8 cellular contexts compared by ENCODE assay signal in genomic region chr19:3572132-3572854, GRCh38. TPM values are rescaled to one million over a fixed set of nuclear protein-coding genes. Genes with fewer than 3 reads are reported as not detected.
DNase-seq lines count a peak whose midpoint lies in the region; ATAC-seq and TF ChIP-seq lines count a peak whose summit lies in the region.

No MANE protein-coding gene starts in this region.

- H3K4me3 ChIP-seq in suprapubic skin: peak overlapping the region; percentile 90

- no peaks in the 10 kb centered on the region for H3K9me3 Mint-ChIP-seq in activated naive CD4-positive, alpha-beta T cell treated with anti-CD3 and anti-CD28 coated beads, Interleukin-2, amount 50 U/mL, for 72 hours

- no peaks in the 10 kb centered on the region for H3K9me3 ChIP-seq in suprapubic skin

- no peak for TF ChIP-seq CTCF in suprapubic skin (IDR thresholded peaks at IDR 0.05)

- no peak for TF ChIP-seq EP300 in suprapubic skin (IDR thresholded peaks at IDR 0.05)

- peaks cover 4% of the 10 kb centered on the region for H3K36me3 ChIP-seq in suprapubic skin

- H3K27ac Mint-ChIP-seq in activated naive CD4-positive, alpha-beta T cell treated with anti-CD3 and anti-CD28 coated beads, Interleukin-2, amount 50 U/mL, for 72 hours: peak overlapping the region; percentile 66 to 74

- ATAC-seq in HG02642 (IDR thresholded peaks at IDR 0.05; ENCODE audit: poor library complexity, unreplicated experiment) (peak; percentile 92), SK-N-SH treated with all-trans-retinoic acid at 6 μM for 48 hours (peak; percentile 95)
- peak; percentile 93 to 96 for ATAC-seq in activated naive CD4-positive, alpha-beta T cell treated with anti-CD3 and anti-CD28 coated beads, Interleukin-2, amount 50 U/mL, for 72 hours

- peak overlapping the region; percentile 26 for H3K27ac ChIP-seq in suprapubic skin

- 2% methylated on average over 23 of the region's 48 CpGs for WGBS in suprapubic skin

- TF ChIP-seq POLR2A in suprapubic skin (IDR thresholded peaks at IDR 0.05): no peak

- peaks cover 0 to 10% of the 10 kb centered on the region in 2 donors for H3K36me3 Mint-ChIP-seq in activated naive CD4-positive, alpha-beta T cell treated with anti-CD3 and anti-CD28 coated beads, Interleukin-2, amount 50 U/mL, for 72 hours

- H3K27me3 ChIP-seq in suprapubic skin: no peaks in the 10 kb centered on the region

- peaks cover 43% of the 10 kb centered on the region for H3K4me1 ChIP-seq in suprapubic skin

- peak; percentile 99 for DNase-seq in GM04504 (ENCODE audit: low read depth)
- peak; percentile 99 for DNase-seq in NCI-H1092 treated with DMSO at 0.1 percent for 48 hours (lab: John Stamatoyannopoulos, UW)
- DNase-seq in activated naive CD4-positive, alpha-beta T cell treated with anti-CD3 and anti-CD28 coated beads, Interleukin-2, amount 50 U/mL, for 72 hours (ENCODE audit: low spot score in 2 of 2): peak; percentile 98 to 100
- DNase-seq in glomerular visceral epithelial cell (ENCODE audit: extremely low spot score): peak; percentile 100
- DNase-seq in occipital lobe (lab: John Stamatoyannopoulos, UW): peak; percentile 100
- peak; percentile 100 for DNase-seq in suprapubic skin (ENCODE audit: low spot score in 2 of 2)

TF ChIP-seq in SK-N-SH treated with all-trans-retinoic acid at 6 μM for 48 hours, 23 proteins besides CTCF, POLR2A, EP300 and RAD21:
- TF ChIP-seq ESRRG (CRISPR knock-in tag; IDR thresholded peaks at IDR 0.05): no peak
- no peak for TF ChIP-seq PPARA (CRISPR knock-in tag; IDR thresholded peaks at IDR 0.05; ENCODE audit: borderline replicate concordance)
- TF ChIP-seq, protein P1, sequence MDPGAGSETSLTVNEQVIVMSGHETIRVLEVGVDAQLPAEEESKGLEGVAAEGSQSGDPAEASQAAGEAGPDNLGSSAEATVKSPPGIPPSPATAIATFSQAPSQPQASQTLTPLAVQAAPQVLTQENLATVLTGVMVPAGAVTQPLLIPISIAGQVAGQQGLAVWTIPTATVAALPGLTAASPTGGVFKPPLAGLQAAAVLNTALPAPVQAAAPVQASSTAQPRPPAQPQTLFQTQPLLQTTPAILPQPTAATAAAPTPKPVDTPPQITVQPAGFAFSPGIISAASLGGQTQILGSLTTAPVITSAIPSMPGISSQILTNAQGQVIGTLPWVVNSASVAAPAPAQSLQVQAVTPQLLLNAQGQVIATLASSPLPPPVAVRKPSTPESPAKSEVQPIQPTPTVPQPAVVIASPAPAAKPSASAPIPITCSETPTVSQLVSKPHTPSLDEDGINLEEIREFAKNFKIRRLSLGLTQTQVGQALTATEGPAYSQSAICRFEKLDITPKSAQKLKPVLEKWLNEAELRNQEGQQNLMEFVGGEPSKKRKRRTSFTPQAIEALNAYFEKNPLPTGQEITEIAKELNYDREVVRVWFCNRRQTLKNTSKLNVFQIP (CRISPR knock-in tag; IDR thresholded peaks at IDR 0.05; ENCODE audit: borderline replicate concordance, low read depth): no peak
- TF ChIP-seq BACH2 (CRISPR knock-in tag; IDR thresholded peaks at IDR 0.05; ENCODE audit: borderline replicate concordance): no peak
- TF ChIP-seq ZNF70 (CRISPR knock-in tag; IDR thresholded peaks at IDR 0.05): no peak
- no peak for TF ChIP-seq RARB (CRISPR knock-in tag; IDR thresholded peaks at IDR 0.05)
- TF ChIP-seq TCF4 (CRISPR knock-in tag; IDR thresholded peaks at IDR 0.05; ENCODE audit: borderline replicate concordance): no peak
- no peak for TF ChIP-seq ZNF565 (CRISPR knock-in tag; conservative IDR thresholded peaks at IDR 0.05; ENCODE audit: low read depth)
- no peak for TF ChIP-seq ZFP3 (CRISPR knock-in tag; IDR thresholded peaks at IDR 0.05)
- TF ChIP-seq, protein P2, sequence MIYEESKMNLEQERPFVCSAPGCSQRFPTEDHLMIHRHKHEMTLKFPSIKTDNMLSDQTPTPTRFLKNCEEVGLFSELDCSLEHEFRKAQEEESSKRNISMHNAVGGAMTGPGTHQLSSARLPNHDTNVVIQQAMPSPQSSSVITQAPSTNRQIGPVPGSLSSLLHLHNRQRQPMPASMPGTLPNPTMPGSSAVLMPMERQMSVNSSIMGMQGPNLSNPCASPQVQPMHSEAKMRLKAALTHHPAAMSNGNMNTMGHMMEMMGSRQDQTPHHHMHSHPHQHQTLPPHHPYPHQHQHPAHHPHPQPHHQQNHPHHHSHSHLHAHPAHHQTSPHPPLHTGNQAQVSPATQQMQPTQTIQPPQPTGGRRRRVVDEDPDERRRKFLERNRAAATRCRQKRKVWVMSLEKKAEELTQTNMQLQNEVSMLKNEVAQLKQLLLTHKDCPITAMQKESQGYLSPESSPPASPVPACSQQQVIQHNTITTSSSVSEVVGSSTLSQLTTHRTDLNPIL (CRISPR knock-in tag; IDR thresholded peaks at IDR 0.05; ENCODE audit: low read depth): no peak
- TF ChIP-seq SNAI2 (CRISPR knock-in tag; IDR thresholded peaks at IDR 0.05): no peak
- no peak for TF ChIP-seq ISL1 (CRISPR knock-in tag; IDR thresholded peaks at IDR 0.05)
- no peak for TF ChIP-seq OSR1 (CRISPR knock-in tag; IDR thresholded peaks at IDR 0.05)

RNA-seq across cellular contexts. Expression of gene HMG20B, which starts 0.5 kb away (rescaled TPM):
- 10 to 100 TPM; 66.2 to 86.9 TPM for total RNA-seq in activated naive CD4-positive, alpha-beta T cell treated with anti-CD3 and anti-CD28 coated beads, Interleukin-2, amount 50 U/mL, for 72 hours
- total RNA-seq in occipital lobe: 9.4 TPM
- 100 to 1,000 TPM in 3 of 4 donors, 10 to 100 TPM in 1; 87.9 to 135 (median 118) TPM for total RNA-seq in suprapubic skin

RNA-seq across cellular contexts. Expression of gene GIPC3, which starts 13.0 kb away (rescaled TPM):
- total RNA-seq in activated naive CD4-positive, alpha-beta T cell treated with anti-CD3 and anti-CD28 coated beads, Interleukin-2, amount 50 U/mL, for 72 hours: 1 to 10 TPM in 1 of 2 donors, under 1 TPM in 1; 0.59 to 1.2 TPM
- total RNA-seq in occipital lobe (not detected), suprapubic skin (under 1 TPM; 0.19 to 0.89 (median 0.37) TPM)

RNA-seq across cellular contexts. Expression of gene MFSD12, which starts 14.9 kb away (rescaled TPM):
- 10 to 100 TPM; 40.1 to 47.5 TPM for total RNA-seq in activated naive CD4-positive, alpha-beta T cell treated with anti-CD3 and anti-CD28 coated beads, Interleukin-2, amount 50 U/mL, for 72 hours
- 32.9 TPM for total RNA-seq in occipital lobe
- total RNA-seq in suprapubic skin: 100 to 1,000 TPM in 2 of 4 donors, 10 to 100 TPM in 2; 60.4 to 206 (median 119) TPM

RNA-seq across cellular contexts. Expression of gene TEKTIP1, which starts 33.3 kb away (rescaled TPM):
- total RNA-seq in activated naive CD4-positive, alpha-beta T cell treated with anti-CD3 and anti-CD28 coated beads, Interleukin-2, amount 50 U/mL, for 72 hours: 1 to 10 TPM; 3.0 to 3.8 TPM
- not detected for total RNA-seq in occipital lobe
- 1 to 10 TPM in 2 of 4 donors, not detected in 2; 2.4 to 5.2 TPM for total RNA-seq in suprapubic skin

RNA-seq across cellular contexts. Expression of gene TBXA2R, which starts 34.4 kb away (rescaled TPM):
- 1 to 10 TPM; 1.3 to 1.8 TPM for total RNA-seq in activated naive CD4-positive, alpha-beta T cell treated with anti-CD3 and anti-CD28 coated beads, Interleukin-2, amount 50 U/mL, for 72 hours
- 0.78 TPM for total RNA-seq in occipital lobe
- under 1 TPM; 0.32 to 0.85 (median 0.41) TPM for total RNA-seq in suprapubic skin

Comparison
In these comparisons a context has a peak if more than half of its experiments do, and no peak if none do; other contexts are left out.
1. Peak in every context shown above with its lines: DNase-seq, ATAC-seq, H3K4me3 ChIP-seq and H3K27ac ChIP-seq.